ENCODE assay signal across 33 cellular contexts in the genomic region with DNA sequence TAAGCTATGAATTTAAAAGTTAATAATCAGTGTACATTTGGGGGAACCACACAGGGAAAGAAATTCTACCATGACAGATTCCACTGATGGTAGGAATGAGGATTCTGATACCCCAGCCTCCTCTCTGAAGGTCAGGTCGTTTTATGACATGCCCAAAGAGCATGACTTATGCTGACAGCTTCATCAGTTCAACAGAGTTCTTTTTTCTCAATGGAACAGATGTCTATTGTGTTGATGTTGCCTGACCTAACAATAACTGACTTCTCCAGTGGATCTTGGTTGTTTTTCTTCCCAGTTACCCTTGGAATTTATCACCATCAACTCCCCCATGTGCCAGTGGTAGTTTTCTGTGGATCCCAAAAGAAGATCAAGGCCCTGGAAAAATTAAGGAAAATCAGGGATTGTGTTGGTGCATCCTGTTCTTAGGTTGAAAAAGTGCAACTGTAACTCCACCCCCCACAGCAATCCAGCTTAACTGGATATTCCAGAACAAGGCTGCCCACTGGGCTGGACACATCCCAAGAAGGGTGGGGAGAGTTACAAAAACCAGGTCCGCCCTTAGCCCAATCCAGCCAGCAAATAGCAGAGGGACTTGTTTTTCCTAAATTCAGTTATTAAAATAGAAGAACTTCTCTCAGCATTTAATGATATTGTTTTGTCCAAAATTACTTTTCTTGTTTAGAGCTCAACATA. TPM values are rescaled to one million over a fixed set of nuclear protein-coding genes. Genes with fewer than 3 reads are reported as not detected.
DNase-seq lines count a peak whose midpoint lies in the region; ATAC-seq and TF ChIP-seq lines count a peak whose summit lies in the region.
"Had no signal": no experiment of that assay in that cellular context is flagged by ENCODE, and none has a peak within 500 bp of the region (broad histone marks: within the 10 kb centered on the region; RNA-seq: fewer than 3 reads in every experiment).

No MANE protein-coding gene starts in this region.

- H3K9me3 ChIP-seq in PC-9 (ENCODE audit: insufficient read depth, low read depth) (no peaks in the 10 kb centered on the region), prostate gland (no peaks in the 10 kb centered on the region), mesenchymal stem cell (ENCODE audit: control insufficient read depth, low read length) (peaks cover 20% of the 10 kb centered on the region)
- H3K9me3 ChIP-seq: gastrocnemius medialis, mucosa of descending colon, uterus had no signal

- no peak overlapping the region for H2AK5ac ChIP-seq in mesenchymal stem cell (ENCODE audit: low read length, severe bottlenecking)

- TF ChIP-seq CTCF in 22Rv1 (IDR thresholded peaks at IDR 0.05) (no peak), PC-9 (conservative IDR thresholded peaks at IDR 0.05) (no peak), prostate gland (IDR thresholded peaks at IDR 0.05) (no peak)

- H4K20me1 ChIP-seq in PC-9 (ENCODE audit: insufficient read depth), result no peaks in the 10 kb centered on the region

- no peak overlapping the region for H2BK12ac ChIP-seq in mesenchymal stem cell (ENCODE audit: low read length in 2 of 2)

- no peaks in the 10 kb centered on the region for H3K79me1 ChIP-seq in mesenchymal stem cell (replicated peaks; ENCODE audit: low read length, poor library complexity, severe bottlenecking)

- H3K4me3 Mint-ChIP-seq in activated T-cell treated with anti-CD3 and anti-CD28 coated beads, Interleukin-2, amount 50 U/mL, for 72 hours, result no peak overlapping the region
- H3K4me3 Mint-ChIP-seq: activated CD4-positive, alpha-beta T cell treated with anti-CD3 and anti-CD28 coated beads, Interleukin-2, amount 10 ng/mL, durations not matched to agents 24 days and 14 days; activated CD8-positive, alpha-beta memory T cell treated with anti-CD3 and anti-CD28 coated beads, Interleukin-2, amount 10 ng/mL, durations not matched to agents 7 days and 5 days; activated naive CD4-positive, alpha-beta T cell treated with anti-CD3 and anti-CD28 coated beads, Interleukin-2, amount 10 ng/mL, durations not matched to agents 7 days and 5 days; CD4-positive, alpha-beta T cell; effector memory CD8-positive, alpha-beta T cell; HFFc6; natural killer cell treated with Interleukin-12 subunit alpha and Interleukin-12 subunit beta and Interleukin-15 and Interleukin-18, amount 100 ng/mL, for 72 hours had no signal

- DNase-seq in PC-9, result peak; percentile 68 to 71
- peak; percentile 42 for DNase-seq in iPS-NIHi11 (ENCODE audit: low spot score)
- DNase-seq in prostate gland (ENCODE audit: low spot score), result peak; percentile 85
- no peak for DNase-seq in KBM-7
- DNase-seq in mesenchymal stem cell, result no peak
- no peak for DNase-seq in activated T-cell treated with anti-CD3 and anti-CD28 coated beads, Interleukin-2, amount 50 U/mL, for 72 hours
- DNase-seq: activated CD4-positive, alpha-beta T cell treated with anti-CD3 and anti-CD28 coated beads, Interleukin-2, amount 10 ng/mL, durations not matched to agents 24 days and 14 days; activated CD8-positive, alpha-beta memory T cell treated with anti-CD3 and anti-CD28 coated beads, Interleukin-2, amount 10 ng/mL, durations not matched to agents 7 days and 5 days; activated naive CD4-positive, alpha-beta T cell treated with anti-CD3 and anti-CD28 coated beads, Interleukin-2, amount 10 ng/mL, durations not matched to agents 7 days and 5 days; amygdala; CD4-positive, alpha-beta T cell; effector memory CD8-positive, alpha-beta T cell; esophagus squamous epithelium; gastrocnemius medialis; GOT3; HFFc6; mucosa of descending colon; NCI-H1092 treated with DMSO at 0.1 percent for 48 hours; NCI-H187 treated with DMSO at 0.1 percent for 48 hours; NCI-H2171 treated with DMSO at 0.1 percent for 48 hours; NCI-H524; NK-92 treated with Interleukin-12 subunit alpha and Interleukin-12 subunit beta, amount 100 ng/mL, for 24 hours; retina; SHP77 treated with DMSO at 0.1 percent for 48 hours; stimulated activated CD4-positive, alpha-beta T cell treated with anti-CD3 and anti-CD28 coated beads, Interleukin-2, amount 100 ng/mL, for 48 hours; T-helper 9 cell; uterus had no signal

- H3K4me3 ChIP-seq in PC-9 (no peak overlapping the region), prostate gland (no peak overlapping the region), mesenchymal stem cell (ENCODE audit: insufficient read depth in 1 of 2, low read depth in 1 of 2, low read length in 2 of 2) (no peak overlapping the region)
- H3K4me3 ChIP-seq: esophagus squamous epithelium, gastrocnemius medialis, hepatocyte, mucosa of descending colon, smooth muscle cell, uterus had no signal

- no peak overlapping the region for H2BK15ac ChIP-seq in mesenchymal stem cell (ENCODE audit: low read depth, poor library complexity, severe bottlenecking)

- H3K18ac ChIP-seq in mesenchymal stem cell (ENCODE audit: low read depth in 1 of 2, low read length in 2 of 2), result no peak overlapping the region

- no peaks in the 10 kb centered on the region for H3K9me2 ChIP-seq in PC-9 (ENCODE audit: insufficient read depth)

- no peak overlapping the region for H3K4ac ChIP-seq in mesenchymal stem cell (ENCODE audit: low read depth in 1 of 2, low read length in 2 of 2)

- H2BK120ac ChIP-seq in mesenchymal stem cell (ENCODE audit: low read depth, low read length), result no peak overlapping the region

- no peak overlapping the region for H2BK5ac ChIP-seq in mesenchymal stem cell (ENCODE audit: low read depth, low read length, poor library complexity, severe bottlenecking)

- peaks cover 53% of the 10 kb centered on the region for H3K27me3 Mint-ChIP-seq in activated T-cell treated with anti-CD3 and anti-CD28 coated beads, Interleukin-2, amount 50 U/mL, for 72 hours (ENCODE audit: low read depth)

- H3K36me3 Mint-ChIP-seq in activated T-cell treated with anti-CD3 and anti-CD28 coated beads, Interleukin-2, amount 50 U/mL, for 72 hours (ENCODE audit: insufficient read depth in 2 of 2), result peaks cover 2 to 3% of the 10 kb centered on the region in 2 donors
- H3K36me3 Mint-ChIP-seq: activated CD8-positive, alpha-beta memory T cell treated with anti-CD3 and anti-CD28 coated beads, Interleukin-2, amount 10 ng/mL, durations not matched to agents 7 days and 5 days; activated naive CD4-positive, alpha-beta T cell treated with anti-CD3 and anti-CD28 coated beads, Interleukin-2, amount 10 ng/mL, durations not matched to agents 7 days and 5 days; natural killer cell treated with Interleukin-12 subunit alpha and Interleukin-12 subunit beta and Interleukin-15 and Interleukin-18, amount 100 ng/mL, for 72 hours had no signal

- no peak for ATAC-seq in HG03135 (IDR thresholded peaks at IDR 0.05; ENCODE audit: unreplicated experiment)
- no peak for ATAC-seq in activated T-cell treated with anti-CD3 and anti-CD28 coated beads, Interleukin-2, amount 50 U/mL, for 72 hours (replicated peaks in 1 of 2)
- ATAC-seq: activated CD8-positive, alpha-beta memory T cell treated with anti-CD3 and anti-CD28 coated beads, Interleukin-2, amount 10 ng/mL, durations not matched to agents 7 days and 5 days; effector memory CD8-positive, alpha-beta T cell; gastrocnemius medialis; mucosa of descending colon; natural killer cell treated with Interleukin-12 subunit alpha and Interleukin-12 subunit beta and Interleukin-15 and Interleukin-18, amount 100 ng/mL, for 72 hours; Panc1 had no signal

- TF ChIP-seq POLR2A in prostate gland (IDR thresholded peaks at IDR 0.05), result no peak

- H3K27ac Mint-ChIP-seq in activated T-cell treated with anti-CD3 and anti-CD28 coated beads, Interleukin-2, amount 50 U/mL, for 72 hours, result no peak overlapping the region
- H3K27ac Mint-ChIP-seq: activated CD4-positive, alpha-beta T cell treated with anti-CD3 and anti-CD28 coated beads, Interleukin-2, amount 10 ng/mL, durations not matched to agents 24 days and 14 days; activated CD8-positive, alpha-beta memory T cell treated with anti-CD3 and anti-CD28 coated beads, Interleukin-2, amount 10 ng/mL, durations not matched to agents 7 days and 5 days; activated naive CD4-positive, alpha-beta T cell treated with anti-CD3 and anti-CD28 coated beads, Interleukin-2, amount 10 ng/mL, durations not matched to agents 7 days and 5 days; CD4-positive, alpha-beta T cell; effector memory CD8-positive, alpha-beta T cell; HFFc6; natural killer cell treated with Interleukin-12 subunit alpha and Interleukin-12 subunit beta and Interleukin-15 and Interleukin-18, amount 100 ng/mL, for 72 hours had no signal

- intact Hi-C loops in PC-9 (cut with micrococcal nuclease; ENCODE audit: unreplicated experiment), result no loop called here
- intact Hi-C loops in prostate gland (cut with DNase I), result no loop called here

- H3F3A ChIP-seq in PC-9 (ENCODE audit: insufficient read depth, low read depth), result no peaks in the 10 kb centered on the region

- H3K27ac ChIP-seq in 22Rv1, result peak overlapping the region; percentile 55
- H3K27ac ChIP-seq in PC-9, result peak overlapping the region; percentile 4; the same call in 1 of the 2 replicates
- peak overlapping the region; percentile 14 to 35 for H3K27ac ChIP-seq in prostate gland
- no peak overlapping the region for H3K27ac ChIP-seq in mesenchymal stem cell (ENCODE audit: low read length, poor library complexity, severe bottlenecking)
- H3K27ac ChIP-seq: gastrocnemius medialis, hepatocyte, uterus had no signal

- no peaks in the 10 kb centered on the region for H3K36me3 ChIP-seq in PC-9 (ENCODE audit: low read depth)
- H3K36me3 ChIP-seq in prostate gland, result no peaks in the 10 kb centered on the region
- no peaks in the 10 kb centered on the region for H3K36me3 ChIP-seq in mesenchymal stem cell (ENCODE audit: control insufficient read depth in 1 of 2, insufficient read depth in 2 of 2, low read depth in 1 of 2, low read length in 2 of 2)
- H3K36me3 ChIP-seq: esophagus squamous epithelium, gastrocnemius medialis, uterus had no signal

- H3K9ac ChIP-seq in mesenchymal stem cell (ENCODE audit: low read length), result no peak overlapping the region

- peak overlapping the region; percentile 59 for H3K4me2 ChIP-seq in PC-9
- no peak overlapping the region for H3K4me2 ChIP-seq in mesenchymal stem cell (ENCODE audit: low read length, poor library complexity, severe bottlenecking)
- H3K4me2 ChIP-seq: hepatocyte, smooth muscle cell had no signal

- no TSS peak for BruUV-seq in PC-9 (replicated peaks; lab: Mats Ljungman, UMichigan)

- H3K23ac ChIP-seq in mesenchymal stem cell (ENCODE audit: low read length in 2 of 2), result no peak overlapping the region

- H3K9me3 Mint-ChIP-seq in activated T-cell treated with anti-CD3 and anti-CD28 coated beads, Interleukin-2, amount 50 U/mL, for 72 hours, result peaks cover 0 to 2% of the 10 kb centered on the region in 2 donors
- H3K9me3 Mint-ChIP-seq: activated CD4-positive, alpha-beta T cell treated with anti-CD3 and anti-CD28 coated beads, Interleukin-2, amount 10 ng/mL, durations not matched to agents 24 days and 14 days; activated naive CD4-positive, alpha-beta T cell treated with anti-CD3 and anti-CD28 coated beads, Interleukin-2, amount 10 ng/mL, durations not matched to agents 7 days and 5 days; CD4-positive, alpha-beta T cell; effector memory CD8-positive, alpha-beta T cell; natural killer cell treated with Interleukin-12 subunit alpha and Interleukin-12 subunit beta and Interleukin-15 and Interleukin-18, amount 100 ng/mL, for 72 hours had no signal

- H3K14ac ChIP-seq in mesenchymal stem cell (ENCODE audit: low read length in 2 of 2), result no peak overlapping the region

- POLR2A ChIA-PET in PC-9 (lab: Charles Lee; ENCODE audit: unreplicated experiment), result interaction anchor here (0.7 kb wide), 1 partner anchor 23 kb away, joined by 4 read pairs; no protein-coding TSS in a partner anchor

- in situ Hi-C loops in KBM-7 (cut with MboI; ENCODE audit: low pct_unique_long_range_greater_than_20kb, low sequenced_read_pairs), result no loop called here

- H3K4me1 Mint-ChIP-seq in activated T-cell treated with anti-CD3 and anti-CD28 coated beads, Interleukin-2, amount 50 U/mL, for 72 hours (ENCODE audit: low read depth), result peaks cover 18% of the 10 kb centered on the region
- H3K4me1 Mint-ChIP-seq: activated naive CD4-positive, alpha-beta T cell treated with anti-CD3 and anti-CD28 coated beads, Interleukin-2, amount 10 ng/mL, durations not matched to agents 7 days and 5 days had no signal

- no peaks in the 10 kb centered on the region for H3K27me3 ChIP-seq in PC-9 (ENCODE audit: insufficient read depth, low read depth)
- H3K27me3 ChIP-seq in prostate gland (replicated peaks; ENCODE audit: insufficient read depth), result no peaks in the 10 kb centered on the region
- H3K27me3 ChIP-seq in mesenchymal stem cell (ENCODE audit: control insufficient read depth in 1 of 2, insufficient read depth in 1 of 2, low read length in 2 of 2), result peaks cover 0 to 5% of the 10 kb centered on the region in 2 experiments
- H3K27me3 ChIP-seq: gastrocnemius medialis, hepatocyte, uterus had no signal

- H4K8ac ChIP-seq in mesenchymal stem cell (ENCODE audit: low read length), result no peak overlapping the region

- CTCF ChIA-PET in PC-9 (lab: Charles Lee), result no interaction called here

- H2AFZ ChIP-seq in PC-9 (no peak overlapping the region), mesenchymal stem cell (ENCODE audit: low read depth, low read length) (no peak overlapping the region)
- H2AFZ ChIP-seq: hepatocyte had no signal

- WGBS in prostate gland, result 47% methylated on average over 2 of the region's 2 CpGs
- WGBS in mesenchymal stem cell, result no CpG with 5 or more reads among the region's 2 CpGs

- H3K4me1 ChIP-seq in PC-9 (replicated peaks; ENCODE audit: insufficient read depth), result peaks cover 15% of the 10 kb centered on the region
- H3K4me1 ChIP-seq in prostate gland (replicated peaks), result peaks cover 4% of the 10 kb centered on the region
- no peaks in the 10 kb centered on the region for H3K4me1 ChIP-seq in mesenchymal stem cell (ENCODE audit: control insufficient read depth, insufficient read depth, low read depth, low read length)
- H3K4me1 ChIP-seq: gastrocnemius medialis, uterus had no signal

- H4K91ac ChIP-seq in mesenchymal stem cell (ENCODE audit: low read length), result no peak overlapping the region

- H3K79me2 ChIP-seq in PC-9 (ENCODE audit: low read depth), result no peaks in the 10 kb centered on the region
- H3K79me2 ChIP-seq: hepatocyte had no signal

RNA-seq across cellular contexts. Expression of a gene that starts 31.5 kb away (rescaled TPM):
- total RNA-seq in PC-9 (2021), result 54.4 and 63.4 TPM in 2 replicates
- 100 to 1,000 TPM in 1 of 2 donors, 10 to 100 TPM in 1; 67.3 to 167 TPM for total RNA-seq in prostate gland
- not detected for polyA plus RNA-seq in mesenchymal stem cell (2013, experiment 1 of 2)
- not detected for polyA plus RNA-seq in mesenchymal stem cell (2013, experiment 2 of 2)
- total RNA-seq in activated T-cell treated with anti-CD3 and anti-CD28 coated beads, Interleukin-2, amount 50 U/mL, for 72 hours, result 10 to 100 TPM; 26.2 to 36.0 TPM
- total RNA-seq: smooth muscle cell had no signal
- polyA plus RNA-seq: hepatocyte, smooth muscle cell had no signal

RNA-seq across cellular contexts. Expression of a gene that starts 49.5 kb away (rescaled TPM):
- total RNA-seq in PC-9 (2021) (12.7 and 12.9 TPM in 2 replicates), prostate gland (10 to 100 TPM in 1 of 2 donors, 1 to 10 TPM in 1; 3.0 to 13.7 TPM)
- polyA plus RNA-seq in mesenchymal stem cell (2013, experiment 1 of 2), result 0.39 TPM
- polyA plus RNA-seq in mesenchymal stem cell (2013, experiment 2 of 2), result 0.41 TPM
- total RNA-seq in activated T-cell treated with anti-CD3 and anti-CD28 coated beads, Interleukin-2, amount 50 U/mL, for 72 hours, result 1 to 10 TPM; 2.2 to 5.6 TPM

Comparison
In these comparisons a context has a peak if more than half of its experiments do, and no peak if none do; other contexts are left out.
1. DNase-seq: peak in PC-9 (2 of 2), iPS-NIHi11 (single experiment) and prostate gland (single experiment); none in KBM-7 (single experiment), mesenchymal stem cell (single experiment) and activated T-cell treated with anti-CD3 and anti-CD28 coated beads, Interleukin-2, amount 50 U/mL, for 72 hours (0 of 2).